In genomic region chr10:29751232-29751631, GRCh38 we compare ENCODE assay signal across 21 cellular contexts.
DNase-seq lines count a peak whose midpoint lies in the region; ATAC-seq and TF ChIP-seq lines count a peak whose summit lies in the region.
"Had no signal": no experiment of that assay in that cellular context is flagged by ENCODE, and none has a peak within 500 bp of the region (broad histone marks: within the 10 kb centered on the region; RNA-seq: fewer than 3 reads in every experiment).

No MANE protein-coding gene starts in this region.

- H3K36me3 ChIP-seq in mesenchymal stem cell (ENCODE audit: control insufficient read depth in 1 of 2, insufficient read depth in 2 of 2, low read depth in 1 of 2, low read length in 2 of 2): no peaks in the 10 kb centered on the region
- H3K36me3 ChIP-seq in thoracic aorta: no peaks in the 10 kb centered on the region
- H3K36me3 ChIP-seq: BLaER1 had no signal

- no peak overlapping the region for H3K4ac ChIP-seq in mesenchymal stem cell (ENCODE audit: low read depth in 1 of 2, low read length in 2 of 2)

- H2AFZ ChIP-seq in mesenchymal stem cell (ENCODE audit: low read depth, low read length): no peak overlapping the region
- H2AFZ ChIP-seq: GM23338 had no signal

- H3K4me1 ChIP-seq in mesenchymal stem cell (ENCODE audit: control insufficient read depth, insufficient read depth, low read depth, low read length) (no peaks in the 10 kb centered on the region), thoracic aorta (ENCODE audit: control insufficient read depth in 1 of 2, low read depth in 2 of 2) (peaks cover 11 to 25% of the 10 kb centered on the region in 2 donors)
- H3K4me1 ChIP-seq: BLaER1 had no signal

- DNase-seq in NOMO-1 treated with DMSO at 0.1 percent for 48 hours (lab: John Stamatoyannopoulos, UW; ENCODE audit: unreplicated experiment): peak; percentile 1
- no peak for DNase-seq in NOMO-1 treated with dmso at 0.1 percent for 144 hours (lab: John Stamatoyannopoulos, UW; ENCODE audit: unreplicated experiment)
- no peak for DNase-seq in left lobe of liver (ENCODE audit: low spot score)
- DNase-seq in mesenchymal stem cell: no peak
- DNase-seq in thoracic aorta (ENCODE audit: low spot score): no peak
- DNase-seq in erythroblast (lab: John Stamatoyannopoulos, UW): no peak
- DNase-seq: CD4-positive, alpha-beta T cell; CD8-positive, alpha-beta memory T cell; DMS 273 treated with DMSO at 0.1 percent for 48 hours; DMS79; EL; GDM1; H9 had no signal

- no peak overlapping the region for H3K4me2 ChIP-seq in mesenchymal stem cell (ENCODE audit: low read length, poor library complexity, severe bottlenecking)
- H3K4me2 ChIP-seq: BLaER1, GM23338 had no signal

- peak overlapping the region; percentile 34 for H2BK15ac ChIP-seq in mesenchymal stem cell (ENCODE audit: low read depth, poor library complexity, severe bottlenecking)

- no peaks in the 10 kb centered on the region for H3K79me1 ChIP-seq in mesenchymal stem cell (replicated peaks; ENCODE audit: low read length, poor library complexity, severe bottlenecking)

- no peak overlapping the region for H4K8ac ChIP-seq in mesenchymal stem cell (ENCODE audit: low read length)

- H2AK5ac ChIP-seq in mesenchymal stem cell (ENCODE audit: low read length, severe bottlenecking): no peak overlapping the region

- no peaks in the 10 kb centered on the region for H3K9me3 ChIP-seq in mesenchymal stem cell (ENCODE audit: control insufficient read depth, low read length)
- H3K9me3 ChIP-seq in thoracic aorta: no peaks in the 10 kb centered on the region
- H3K9me3 ChIP-seq: BLaER1 had no signal

- H4K91ac ChIP-seq in mesenchymal stem cell (ENCODE audit: low read length): no peak overlapping the region

- peaks cover 0 to 4% of the 10 kb centered on the region in 2 experiments for H3K27me3 ChIP-seq in mesenchymal stem cell (ENCODE audit: control insufficient read depth in 1 of 2, insufficient read depth in 1 of 2, low read length in 2 of 2)
- H3K27me3 ChIP-seq in thoracic aorta (replicated peaks; ENCODE audit: insufficient read depth): no peaks in the 10 kb centered on the region
- H3K27me3 ChIP-seq: BLaER1 had no signal

- H3K27ac ChIP-seq in mesenchymal stem cell (ENCODE audit: low read length, poor library complexity, severe bottlenecking) (no peak overlapping the region), thoracic aorta (peak overlapping the region; percentile 43 to 51)
- H3K27ac ChIP-seq: 22Rv1, BLaER1, C4-2B had no signal

- H3K4me3 ChIP-seq in mesenchymal stem cell (ENCODE audit: insufficient read depth in 1 of 2, low read depth in 1 of 2, low read length in 2 of 2) (no peak overlapping the region), thoracic aorta (no peak overlapping the region)
- H3K4me3 ChIP-seq: BLaER1, GM12878, GM23338 had no signal

- H3K18ac ChIP-seq in mesenchymal stem cell (ENCODE audit: low read depth in 1 of 2, low read length in 2 of 2): no peak overlapping the region

- no peak overlapping the region for H2BK12ac ChIP-seq in mesenchymal stem cell (ENCODE audit: low read length in 2 of 2)

- no peak overlapping the region for H3K9ac ChIP-seq in mesenchymal stem cell (ENCODE audit: low read length)
- H3K9ac ChIP-seq: BLaER1 had no signal

- H2BK120ac ChIP-seq in mesenchymal stem cell (ENCODE audit: low read depth, low read length): no peak overlapping the region

- no peak overlapping the region for H3K23ac ChIP-seq in mesenchymal stem cell (ENCODE audit: low read length in 2 of 2)

- TF ChIP-seq CTCF in thoracic aorta (IDR thresholded peaks at IDR 0.05): no peak

- over 99% methylated on average over 2 of the region's 2 CpGs for WGBS in mesenchymal stem cell

- ATAC-seq in left lobe of liver: peak; percentile 58
- ATAC-seq in thoracic aorta (ENCODE audit: insufficient number of reproducible peaks, low FRiP score, low read depth): no peak
- ATAC-seq in GM18861 (IDR thresholded peaks at IDR 0.05; ENCODE audit: unreplicated experiment): no peak
- ATAC-seq in GM21515 (IDR thresholded peaks at IDR 0.05; ENCODE audit: unreplicated experiment): no peak
- ATAC-seq: GM12878, GM23338, HCT116 had no signal

- no peak overlapping the region for H2BK5ac ChIP-seq in mesenchymal stem cell (ENCODE audit: low read depth, low read length, poor library complexity, severe bottlenecking)

- H3K14ac ChIP-seq in mesenchymal stem cell (ENCODE audit: low read length in 2 of 2): no peak overlapping the region

- TF ChIP-seq POLR2A in erythroblast (IDR thresholded peaks at IDR 0.05; ENCODE audit: low read length): no peak
